In the genomic region with DNA sequence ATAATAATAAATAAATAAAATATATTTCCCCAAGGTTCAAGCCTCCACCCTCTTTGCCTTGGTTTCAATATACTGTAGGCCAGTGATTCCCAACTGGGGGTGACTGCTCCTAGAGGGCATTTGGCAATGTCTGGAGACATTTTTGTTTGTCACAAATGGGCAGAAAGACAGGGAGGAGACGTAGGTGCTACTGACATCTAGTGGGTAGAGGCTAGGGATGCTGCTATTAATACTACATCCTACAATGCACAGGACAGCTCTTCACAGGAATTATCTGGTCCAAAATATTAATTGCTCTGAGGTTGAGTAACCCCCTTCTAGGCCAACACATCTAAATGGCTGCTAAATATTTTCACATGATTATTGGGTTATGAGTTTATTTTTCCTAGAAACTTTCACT, we compare ENCODE assay signal across 8 cellular contexts. TPM values are rescaled to one million over a fixed set of nuclear protein-coding genes. Genes with fewer than 3 reads are reported as not detected.
DNase-seq lines count a peak whose midpoint lies in the region; ATAC-seq, FAIRE-seq and TF ChIP-seq lines count a peak whose summit lies in the region.
"Had no signal": no experiment of that assay in that cellular context is flagged by ENCODE, and none has a peak within 500 bp of the region (broad histone marks: within the 10 kb centered on the region; RNA-seq: fewer than 3 reads in every experiment).

No MANE protein-coding gene starts in this region.

- intact Hi-C loops in kidney (cut with DNase I): no loop called here

- TF ChIP-seq CTCF in SU-DHL-6 (IDR thresholded peaks at IDR 0.05; ENCODE audit: insufficient read depth, low read length, poor library complexity, severe bottlenecking) (peak; percentile 34), kidney (IDR thresholded peaks at IDR 0.05; ENCODE audit: borderline replicate concordance, extremely low read depth, insufficient read depth) (peak; percentile 10)

- H3K27me3 ChIP-seq in MG63 (no peaks in the 10 kb centered on the region), SU-DHL-6 (ENCODE audit: low read length) (no peaks in the 10 kb centered on the region)

- no peak overlapping the region for H2AFZ ChIP-seq in SU-DHL-6 (ENCODE audit: low read depth, low read length, severe bottlenecking)

- H3K27ac ChIP-seq in SU-DHL-6 (ENCODE audit: low read depth, low read length): no peak overlapping the region
- no peak overlapping the region for H3K27ac ChIP-seq in kidney (ENCODE audit: low read depth in 2 of 2, low read length in 2 of 2)

- H3K4me1 ChIP-seq in kidney (ENCODE audit: control insufficient read depth in 1 of 2, insufficient read depth in 1 of 2, low read depth in 1 of 2, low read length in 2 of 2): peaks cover 0 to 3% of the 10 kb centered on the region in 2 donors

- FAIRE-seq in kidney (lab: Jason Lieb, UNC): no peak

- H3K4me3 ChIP-seq in MG63 (no peak overlapping the region), SU-DHL-6 (ENCODE audit: insufficient read depth, low read length, poor library complexity, severe bottlenecking) (no peak overlapping the region), kidney (ENCODE audit: low read length in 2 of 2) (no peak overlapping the region)

- H3K36me3 ChIP-seq in MG63 (no peaks in the 10 kb centered on the region), SU-DHL-6 (ENCODE audit: low read length) (no peaks in the 10 kb centered on the region), kidney (ENCODE audit: control insufficient read depth in 1 of 2, insufficient read depth in 2 of 2, low read length in 2 of 2) (no peaks in the 10 kb centered on the region)

- H3K79me2 ChIP-seq in SU-DHL-6 (ENCODE audit: insufficient read depth, low read length): no peaks in the 10 kb centered on the region

- no peak for ATAC-seq in HG03432 (IDR thresholded peaks at IDR 0.05; ENCODE audit: unreplicated experiment)

- no peaks in the 10 kb centered on the region for H3K9me2 ChIP-seq in SU-DHL-6 (replicated peaks; ENCODE audit: insufficient read depth, low read length)

- H3K9ac ChIP-seq in SU-DHL-6 (ENCODE audit: low read length) (no peak overlapping the region), kidney (ENCODE audit: low read length in 2 of 2) (no peak overlapping the region)

- H3K4me2 ChIP-seq in SU-DHL-6 (ENCODE audit: low read depth, low read length, poor library complexity, severe bottlenecking): no peak overlapping the region

- peak; percentile 3 for DNase-seq in GDM1 (lab: John Stamatoyannopoulos, UW)
- peak; percentile 43 for DNase-seq in MG63
- DNase-seq in kidney: no peak
- DNase-seq in retina: no peak
- DNase-seq in stimulated activated CD8-positive, alpha-beta memory T cell treated with anti-CD3 and anti-CD28 coated beads, Interleukin-4, amount 100 ng/mL, for 48 hours: no peak
- DNase-seq: activated B cell treated with CpG ODN at 0.5 μM for 24 hours had no signal

- H3K9me3 ChIP-seq in MG63 (no peaks in the 10 kb centered on the region), SU-DHL-6 (ENCODE audit: insufficient read depth, low read length) (no peaks in the 10 kb centered on the region), kidney (ENCODE audit: control insufficient read depth in 1 of 2, low read length in 2 of 2) (no peaks in the 10 kb centered on the region)

- peaks cover 8% of the 10 kb centered on the region; the same call in 1 of the 2 replicates for H3F3A ChIP-seq in SU-DHL-6 (ENCODE audit: insufficient read depth)

- H4K20me1 ChIP-seq in SU-DHL-6 (ENCODE audit: low read depth, low read length): no peaks in the 10 kb centered on the region

RNA-seq across cellular contexts. Expression of a gene that starts 12.8 kb away (rescaled TPM):
- 1.7 and 5.3 TPM in 2 replicates for total RNA-seq in MG63 (2014; rRNA removed; shearing (Covaris generic); ENCODE audit: low replicate concordance)
- 51.6 TPM for total RNA-seq in kidney
- polyA plus RNA-seq in kidney (ENCODE audit: insufficient read depth, low read depth, low replicate concordance): 44.2 TPM

RNA-seq across cellular contexts. Expression of a gene that starts 20.3 kb away (rescaled TPM):
- total RNA-seq in MG63 (2014; rRNA removed; shearing (Covaris generic); ENCODE audit: low replicate concordance): 6.0 and 14.5 TPM in 2 replicates
- 66.2 TPM for total RNA-seq in kidney
- polyA plus RNA-seq in kidney (ENCODE audit: insufficient read depth, low read depth, low replicate concordance): 26.3 TPM

RNA-seq across cellular contexts. Expression of a gene that starts 27.8 kb away (rescaled TPM):
- total RNA-seq in MG63 (2014; rRNA removed; shearing (Covaris generic); ENCODE audit: low replicate concordance): 6.5 and 9.1 TPM in 2 replicates
- 9.0 TPM for total RNA-seq in kidney
- 3.9 TPM for polyA plus RNA-seq in kidney (ENCODE audit: insufficient read depth, low read depth, low replicate concordance)

RNA-seq across cellular contexts. Expression of a gene that starts 52.5 kb away (rescaled TPM):
- 11.4 and 15.7 TPM in 2 replicates for total RNA-seq in MG63 (2014; rRNA removed; shearing (Covaris generic); ENCODE audit: low replicate concordance)
- total RNA-seq in kidney: 18.5 TPM
- polyA plus RNA-seq in kidney (ENCODE audit: insufficient read depth, low read depth, low replicate concordance): 6.3 TPM

Comparison
In these comparisons a context has a peak if more than half of its experiments do, and no peak if none do; other contexts are left out.
1. DNase-seq: peak in GDM1 (single experiment) and MG63 (single experiment); none in kidney (single experiment), retina (single experiment) and stimulated activated CD8-positive, alpha-beta memory T cell treated with anti-CD3 and anti-CD28 coated beads, Interleukin-4, amount 100 ng/mL, for 48 hours (single experiment).